ENCODE assay signal across 19 cellular contexts in genomic region chr3:119893769-119894168, GRCh38.
"Had no signal": no experiment of that assay in that cellular context is flagged by ENCODE, and none has a peak within 500 bp of the region (broad histone marks: within the 10 kb centered on the region; RNA-seq: fewer than 3 reads in every experiment).

No MANE protein-coding gene starts in this region.

- DNase-seq: effector CD4-positive, alpha-beta T cell; endodermal cell; foreskin melanocyte; head of caudate nucleus; left colon; left ventricle myocardium superior; mesendoderm; naive B cell; spleen; stimulated activated CD4-positive, alpha-beta T cell treated with anti-CD3 and anti-CD28 coated beads, Interleukin-15, amount 100 ng/mL, for 24 hours; stimulated activated CD4-positive, alpha-beta T cell treated with anti-CD3 and anti-CD28 coated beads, Interleukin-1b, Interleukin-23, amount 100 ng/mL, for 48 hours; stimulated activated CD4-positive, alpha-beta T cell treated with anti-CD3 and anti-CD28 coated beads, Interleukin-4, amount 100 ng/mL, for 24 hours; stimulated activated naive B cell treated with anti-CD40 and anti-IgM and Interleukin-4, amounts not matched to agents 10 μg/mL and 1 μg/mL and 100 μg/mL, for 72 hours; trophoblast cell had no signal

- ATAC-seq: left colon, left ventricle myocardium superior, sciatic nerve had no signal

- H3K4me3 ChIP-seq: coronary artery, hepatocyte, lung, spleen had no signal

- H3K4me3 Mint-ChIP-seq: endodermal cell; naive B cell; nephron; stimulated activated naive B cell treated with anti-CD40 and anti-IgM and Interleukin-4, amounts not matched to agents 10 μg/mL and 1 μg/mL and 100 μg/mL, for 72 hours had no signal

- H3K4me1 Mint-ChIP-seq: nephron had no signal

- H3K27me3 ChIP-seq: hepatocyte, spleen had no signal

- H3K27ac ChIP-seq: coronary artery, hepatocyte, spleen had no signal

- H3K27ac Mint-ChIP-seq: endodermal cell; nephron; stimulated activated naive B cell treated with anti-CD40 and anti-IgM and Interleukin-4, amounts not matched to agents 10 μg/mL and 1 μg/mL and 100 μg/mL, for 72 hours had no signal

- H3K27me3 Mint-ChIP-seq: naive B cell; stimulated activated naive B cell treated with anti-CD40 and anti-IgM and Interleukin-4, amounts not matched to agents 10 μg/mL and 1 μg/mL and 100 μg/mL, for 72 hours had no signal
